In the genomic region with DNA sequence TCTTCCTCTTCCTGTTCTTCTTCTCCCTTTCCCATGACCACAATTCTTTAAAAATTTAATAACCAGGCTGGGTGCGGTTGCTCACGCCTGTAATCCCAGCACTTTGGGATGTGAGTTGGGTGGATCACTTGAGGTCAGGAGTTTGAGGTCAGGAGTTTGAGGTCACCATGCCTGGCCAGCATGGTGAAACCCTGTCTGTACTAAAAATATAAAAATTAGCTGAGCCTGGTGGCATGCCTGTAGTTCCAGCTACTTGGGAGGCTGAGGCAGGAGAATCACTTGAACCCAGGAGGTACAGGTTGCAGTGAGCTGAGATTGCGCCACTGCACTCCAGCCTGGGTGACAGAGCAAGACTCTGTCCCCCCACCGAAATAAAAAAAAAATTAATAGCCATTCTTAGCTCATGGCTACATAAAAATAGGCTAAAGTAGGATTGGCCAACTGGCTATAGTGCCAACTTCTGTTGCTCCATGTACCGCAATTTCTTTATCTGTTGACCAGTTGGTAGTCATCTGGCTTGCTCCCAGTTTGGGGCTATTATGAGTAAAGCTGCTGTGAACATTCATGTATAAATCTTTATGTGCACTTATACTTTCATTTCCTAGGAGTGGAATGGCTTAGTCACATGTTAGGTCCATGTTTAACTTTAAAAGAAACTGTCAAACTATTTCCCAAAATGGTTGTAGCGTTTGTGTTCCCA, we compare ENCODE assay signal across 14 cellular contexts.
"Had no signal": no experiment of that assay in that cellular context is flagged by ENCODE, and none has a peak within 500 bp of the region (broad histone marks: within the 10 kb centered on the region; RNA-seq: fewer than 3 reads in every experiment).

No MANE protein-coding gene starts in this region.

- H3K27ac ChIP-seq: hepatocyte, left lung had no signal

- H3K9me3 ChIP-seq: left lung had no signal

- H3K4me3 ChIP-seq: hepatocyte, left lung had no signal

- H3K4me1 ChIP-seq: left lung had no signal

- DNase-seq: activated CD4-positive, CD25-positive, alpha-beta regulatory T cell treated with anti-CD3 and anti-CD28 coated beads, Interleukin-2, amount 50 U/mL, for 72 hours; activated naive CD4-positive, alpha-beta T cell treated with anti-CD3 and anti-CD28 coated beads, Interleukin-2, amount 50 U/mL, for 16 hours; central memory CD4-positive, alpha-beta T cell; cortex of kidney; effector CD4-positive, alpha-beta T cell; left lung; mesendoderm; nucleus accumbens; right cardiac atrium; stimulated activated naive CD8-positive, alpha-beta T cell treated with anti-CD3 and anti-CD28 coated beads, Interleukin-15, Interleukin-2, amounts not matched to agents 100 U/mL and 50 U/mL, for 24 hours; T-helper 1 cell; T1000; trophoblast cell had no signal

- ATAC-seq: left lung; right cardiac atrium; stimulated activated naive CD8-positive, alpha-beta T cell treated with anti-CD3 and anti-CD28 coated beads, Interleukin-15, Interleukin-2, amounts not matched to agents 100 U/mL and 50 U/mL, for 24 hours had no signal

- H3K27me3 ChIP-seq: hepatocyte, left lung had no signal
